In the genomic region with DNA sequence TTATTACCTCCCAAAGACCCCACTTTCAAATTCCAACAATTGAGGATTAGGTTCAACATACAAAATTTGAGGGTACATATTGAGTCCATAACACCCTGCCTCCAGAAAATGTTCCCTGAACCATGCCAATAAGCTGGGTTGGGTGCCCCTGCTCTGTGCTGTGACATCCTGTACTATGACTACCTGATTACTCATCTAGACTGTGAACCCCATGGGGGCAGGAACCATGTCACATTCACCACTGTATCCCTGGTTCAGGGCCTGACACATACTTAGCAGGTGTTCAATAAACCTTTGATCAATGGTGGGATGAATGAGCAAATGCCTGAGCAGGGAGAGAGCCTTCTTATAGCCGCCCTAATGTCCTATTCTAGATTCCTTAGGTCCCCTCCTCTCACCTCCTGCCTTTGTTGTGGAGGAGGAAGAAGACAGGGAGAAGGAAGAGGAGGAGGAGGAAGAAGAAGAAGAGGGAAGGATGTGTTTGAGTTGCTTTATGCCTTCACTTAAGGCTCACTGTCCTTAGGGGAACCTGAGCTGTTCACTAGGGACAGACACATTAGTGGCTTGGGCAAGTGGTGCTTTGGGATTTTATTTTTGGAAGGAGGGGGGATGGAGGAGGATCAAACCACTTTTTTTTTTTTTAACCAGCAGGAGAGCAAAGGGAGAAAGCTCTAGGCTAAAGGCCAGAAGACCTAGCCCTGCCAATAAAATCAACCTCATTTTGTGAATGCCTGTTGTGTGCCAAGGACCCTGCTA, we compare ENCODE assay signal across 1 cellular context.
A peak's percentile ranks its signal among the peaks of the same experiment; 100 is the strongest.
TF ChIP-seq lines count a peak whose summit lies in the region.

No MANE protein-coding gene starts in this region.

TF ChIP-seq in HCT116, 20 proteins besides CTCF, POLR2A, EP300 and RAD21:
- TF ChIP-seq SP1 (IDR thresholded peaks at IDR 0.05; ENCODE audit: low read depth) (no peak), ZFX (IDR thresholded peaks at IDR 0.05) (no peak), JUND (IDR thresholded peaks at IDR 0.05) (no peak), FOSL1 (IDR thresholded peaks at IDR 0.05; ENCODE audit: low read depth) (peak; percentile 57), CBX3 (IDR thresholded peaks at IDR 0.05; ENCODE audit: low read depth) (peak; percentile 45; the same call in 1 of the 2 replicates), ZNF274 (IDR thresholded peaks at IDR 0.05; ENCODE audit: low read depth, low read length) (no peak)
